Comparison of ENCODE assay signal across 9 cellular contexts in the genomic region with DNA sequence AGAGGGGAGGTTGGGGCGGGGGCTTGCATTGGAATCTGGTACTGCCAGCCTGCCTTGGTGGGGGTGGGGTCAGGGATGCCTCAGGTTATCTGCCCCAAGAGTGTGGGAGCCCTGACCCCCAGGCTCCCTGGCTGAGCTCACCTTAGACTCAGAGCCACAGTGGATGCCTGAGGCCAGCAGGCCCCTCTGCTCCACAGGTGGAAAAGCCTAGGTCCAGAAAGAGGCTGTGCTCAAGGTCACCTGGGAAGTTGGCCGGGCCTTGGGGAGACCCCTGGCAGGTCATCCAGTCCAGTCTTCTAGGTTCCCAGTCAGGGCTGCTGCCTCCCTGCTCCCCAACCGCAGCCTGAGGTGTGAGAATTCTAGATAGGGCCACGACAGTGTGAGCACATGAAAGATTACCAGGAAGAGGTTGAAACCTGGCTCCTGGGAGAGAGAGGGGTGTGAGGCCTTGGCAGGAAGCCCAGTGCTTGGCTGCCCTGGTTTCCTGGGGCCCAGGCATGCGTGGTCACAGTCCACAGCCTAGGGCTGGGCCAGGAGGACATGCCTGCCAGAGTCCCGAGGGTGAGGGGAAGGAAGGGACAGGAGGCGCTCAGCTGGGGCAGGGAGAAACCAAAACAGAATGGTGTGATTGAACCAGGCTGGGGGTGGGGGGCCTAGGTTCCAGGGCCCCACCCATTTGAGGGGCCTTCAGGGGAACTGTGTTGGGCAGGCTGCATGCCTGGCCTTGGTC. TPM values are rescaled to one million over a fixed set of nuclear protein-coding genes. Genes with fewer than 3 reads are reported as not detected.
DNase-seq lines count a peak whose midpoint lies in the region; ATAC-seq and TF ChIP-seq lines count a peak whose summit lies in the region.
"Had no signal": no experiment of that assay in that cellular context is flagged by ENCODE, and none has a peak within 500 bp of the region (broad histone marks: within the 10 kb centered on the region; RNA-seq: fewer than 3 reads in every experiment).

No MANE protein-coding gene starts in this region.

- peak overlapping the region; percentile 46 for H3K9ac ChIP-seq in NT2/D1 (ENCODE audit: insufficient read length, low read depth)

- no peak for TF ChIP-seq CTCF in dorsolateral prefrontal cortex (IDR thresholded peaks at IDR 0.05 in 54 of 56, conservative IDR thresholded peaks at IDR 0.05 in 2 of 56; ENCODE audit: low read depth in 1 of 56, partially characterized antibody in 56 of 56)

- H3K4me3 ChIP-seq in NT2/D1 (ENCODE audit: insufficient read length, low read depth) (no peak overlapping the region), dorsolateral prefrontal cortex (no peak overlapping the region)

- H3K27me3 ChIP-seq in NT2/D1 (ENCODE audit: insufficient read depth, insufficient read length), result peaks cover 15% of the 10 kb centered on the region
- no peaks in the 10 kb centered on the region for H3K27me3 ChIP-seq in dorsolateral prefrontal cortex

- no peak for ATAC-seq in GM18861 (IDR thresholded peaks at IDR 0.05; ENCODE audit: unreplicated experiment)
- ATAC-seq in HG03342 (IDR thresholded peaks at IDR 0.05; ENCODE audit: unreplicated experiment), result no peak
- ATAC-seq: Panc1 had no signal

- H3K27ac ChIP-seq in dorsolateral prefrontal cortex, result peak overlapping the region in 58 of 59 donors; percentile 24 to 99 (median 72)

- peaks cover 9% of the 10 kb centered on the region for H3K4me1 ChIP-seq in NT2/D1 (ENCODE audit: insufficient read depth, insufficient read length)

- H3K36me3 ChIP-seq in NT2/D1 (ENCODE audit: insufficient read depth, insufficient read length, low read length), result no peaks in the 10 kb centered on the region

- no peaks in the 10 kb centered on the region for H3K9me3 ChIP-seq in NT2/D1 (ENCODE audit: insufficient read depth, low read length)

- peak; percentile 6 for DNase-seq in NCI-H146 (lab: John Stamatoyannopoulos, UW)
- DNase-seq in NCI-H146 treated with DMSO at 0.1 percent for 48 hours (lab: John Stamatoyannopoulos, UW; ENCODE audit: unreplicated experiment), result no peak
- no peak for DNase-seq in NT2/D1 (ENCODE audit: low read depth, low spot score)
- DNase-seq in dorsolateral prefrontal cortex, result peak in 4 of 10 donors; percentile 36 to 87 (median 44)
- peak; percentile 71 for DNase-seq in midbrain (lab: John Stamatoyannopoulos, UW)
- no peak for DNase-seq in NAMALWA (ENCODE audit: low spot score)

- intact Hi-C loops in dorsolateral prefrontal cortex (cut with DNase I), result loop anchor here in 1 of 2 donors (10.0 kb wide), 2 partner anchors 410 to 480 kb away; no protein-coding TSS in a partner anchor

RNA-seq across cellular contexts. Expression of gene HDAC11, which starts 4.9 kb away (rescaled TPM):
- 100 to 1,000 TPM in 22 of 120 experiments, 10 to 100 TPM in 98; 48.3 to 174 (median 79.7) TPM for total RNA-seq in dorsolateral prefrontal cortex

Comparison
In these comparisons a context has a peak if more than half of its experiments do, and no peak if none do; other contexts are left out.
1. DNase-seq: peak in NCI-H146 (single experiment) and midbrain (single experiment); none in NCI-H146 treated with DMSO at 0.1 percent for 48 hours (single experiment), NT2/D1 (single experiment) and NAMALWA (single experiment).